In genomic region chr7:51817694-51818093, GRCh38 we compare ENCODE assay signal across 31 cellular contexts.
"Had no signal": no experiment of that assay in that cellular context is flagged by ENCODE, and none has a peak within 500 bp of the region (broad histone marks: within the 10 kb centered on the region; RNA-seq: fewer than 3 reads in every experiment).

No MANE protein-coding gene starts in this region.

- H3K9me3 Mint-ChIP-seq: activated CD4-positive, alpha-beta T cell treated with anti-CD3 and anti-CD28 coated beads, Interleukin-2, amount 10 ng/mL, durations not matched to agents 24 days and 14 days had no signal

- H3K4me1 ChIP-seq: Peyer's patch, SJSA1 had no signal

- H3K4me3 Mint-ChIP-seq: activated CD4-positive, alpha-beta memory T cell treated with anti-CD3 and anti-CD28 coated beads for 36 hours; activated CD4-positive, alpha-beta T cell treated with anti-CD3 and anti-CD28 coated beads, Interleukin-2, amount 10 ng/mL, durations not matched to agents 24 days and 14 days; activated naive CD4-positive, alpha-beta T cell treated with anti-CD3 and anti-CD28 coated beads, Interleukin-2, amount 10 ng/mL, durations not matched to agents 7 days and 5 days; activated naive CD8-positive, alpha-beta T cell; activated naive CD8-positive, alpha-beta T cell treated with anti-CD3 and anti-CD28 coated beads, Interleukin-2, amount 50 U/mL, for 24 hours; brain; T-helper 1 cell treated with Interleukin-12 subunit alpha and Interleukin-12 subunit beta and Interleukin-4 antibody, amounts not matched to agents 30 μg/mL and 1 μg/mL, for 36 hours; T-helper 2 cell treated with Interferon-gamma antibody and Interleukin-4, amounts not matched to agents 5 μg/mL and 100 μg/mL, for 36 hours had no signal

- H3K27ac Mint-ChIP-seq: activated CD4-positive, alpha-beta memory T cell treated with anti-CD3 and anti-CD28 coated beads for 36 hours; activated CD4-positive, alpha-beta T cell treated with anti-CD3 and anti-CD28 coated beads, Interleukin-2, amount 10 ng/mL, durations not matched to agents 24 days and 14 days; activated naive CD4-positive, alpha-beta T cell treated with anti-CD3 and anti-CD28 coated beads, Interleukin-2, amount 10 ng/mL, durations not matched to agents 7 days and 5 days; activated naive CD8-positive, alpha-beta T cell; activated naive CD8-positive, alpha-beta T cell treated with anti-CD3 and anti-CD28 coated beads, Interleukin-2, amount 50 U/mL, for 24 hours; brain; T-helper 1 cell treated with Interleukin-12 subunit alpha and Interleukin-12 subunit beta and Interleukin-4 antibody, amounts not matched to agents 30 μg/mL and 1 μg/mL, for 36 hours; T-helper 2 cell treated with Interferon-gamma antibody and Interleukin-4, amounts not matched to agents 5 μg/mL and 100 μg/mL, for 36 hours had no signal

- H3K4me1 Mint-ChIP-seq: activated CD4-positive, alpha-beta T cell treated with anti-CD3 and anti-CD28 coated beads, Interleukin-2, amount 10 ng/mL, durations not matched to agents 24 days and 14 days; activated naive CD4-positive, alpha-beta T cell treated with anti-CD3 and anti-CD28 coated beads, Interleukin-2, amount 10 ng/mL, durations not matched to agents 7 days and 5 days; activated naive CD8-positive, alpha-beta T cell treated with anti-CD3 and anti-CD28 coated beads, Interleukin-2, amount 50 U/mL, for 24 hours; brain had no signal

- DNase-seq: activated CD4-positive, alpha-beta memory T cell treated with anti-CD3 and anti-CD28 coated beads for 36 hours; activated CD4-positive, alpha-beta T cell treated with anti-CD3 and anti-CD28 coated beads, Interleukin-2, amount 10 ng/mL, durations not matched to agents 24 days and 14 days; activated CD8-positive, alpha-beta memory T cell treated with anti-CD3 and anti-CD28 coated beads, Interleukin-2, amount 50 U/mL, for 4 hours; activated effector memory CD4-positive, alpha-beta T cell treated with Interleukin-2 at 50 U/mL for 16 hours; activated naive CD4-positive, alpha-beta T cell treated with anti-CD3 and anti-CD28 coated beads, Interleukin-2, amount 10 ng/mL, durations not matched to agents 7 days and 5 days; activated naive CD8-positive, alpha-beta T cell treated with anti-CD3 and anti-CD28 coated beads, Interleukin-2, amount 50 U/mL, for 24 hours; activated T-cell treated with anti-CD3 and anti-CD28 coated beads, Interleukin-2, amount 50 U/mL, for 48 hours; anterior cingulate cortex; central memory CD4-positive, alpha-beta T cell; Kasumi-1; KG1; MG63; NCI-H1048; NCI-H1105 treated with DMSO at 0.1 percent for 48 hours; NCI-H1436; NCI-H1694; NCI-H1930; NCI-H2081 treated with DMSO at 0.1 percent for 48 hours; NCI-H510A; NCI-H69; NK-92 treated with Interleukin-12 subunit alpha and Interleukin-12 subunit beta, amount 100 ng/mL, for 24 hours; PC-3; Peyer's patch; RPMI8226; SHP77 treated with DMSO at 0.1 percent for 48 hours; SK-N-SH had no signal

- H3K9me3 ChIP-seq: MG63, Peyer's patch, SJSA1 had no signal

- H3K36me3 ChIP-seq: MG63, Peyer's patch, SJSA1 had no signal

- H3K4me3 ChIP-seq: MG63, Peyer's patch, SJSA1 had no signal

- H3K27me3 Mint-ChIP-seq: activated CD4-positive, alpha-beta memory T cell treated with anti-CD3 and anti-CD28 coated beads for 36 hours; activated CD4-positive, alpha-beta T cell treated with anti-CD3 and anti-CD28 coated beads, Interleukin-2, amount 10 ng/mL, durations not matched to agents 24 days and 14 days; activated naive CD4-positive, alpha-beta T cell treated with anti-CD3 and anti-CD28 coated beads, Interleukin-2, amount 10 ng/mL, durations not matched to agents 7 days and 5 days; activated naive CD8-positive, alpha-beta T cell; activated naive CD8-positive, alpha-beta T cell treated with anti-CD3 and anti-CD28 coated beads, Interleukin-2, amount 50 U/mL, for 24 hours; brain had no signal

- ATAC-seq: activated naive CD8-positive, alpha-beta T cell treated with anti-CD3 and anti-CD28 coated beads, Interleukin-2, amount 50 U/mL, for 24 hours; PC-3 had no signal

- H3K27me3 ChIP-seq: MG63, Peyer's patch, SJSA1 had no signal

- H3K36me3 Mint-ChIP-seq: activated CD4-positive, alpha-beta memory T cell treated with anti-CD3 and anti-CD28 coated beads for 36 hours; activated naive CD4-positive, alpha-beta T cell treated with anti-CD3 and anti-CD28 coated beads, Interleukin-2, amount 10 ng/mL, durations not matched to agents 7 days and 5 days; activated naive CD8-positive, alpha-beta T cell; brain had no signal

- H3K27ac ChIP-seq: Peyer's patch, SJSA1 had no signal
